In genomic region chr19:35945121-35945792, GRCh38 we compare ENCODE assay signal across 18 cellular contexts. TPM values are rescaled to one million over a fixed set of nuclear protein-coding genes. Genes with fewer than 3 reads are reported as not detected.
"Had no signal": no experiment of that assay in that cellular context is flagged by ENCODE, and none has a peak within 500 bp of the region (broad histone marks: within the 10 kb centered on the region; RNA-seq: fewer than 3 reads in every experiment).

No MANE protein-coding gene starts in this region.

- H3K4me3 ChIP-seq: adrenal gland, esophagus muscularis mucosa, uterus had no signal

- H3K4me1 ChIP-seq: adrenal gland, uterus had no signal

- H3K27ac Mint-ChIP-seq: activated naive CD4-positive, alpha-beta T cell treated with anti-CD3 and anti-CD28 coated beads for 36 hours; activated T-helper 1 cell treated with anti-CD3 and anti-CD28 coated beads, Interleukin-12 subunit alpha, Interleukin-12 subunit beta, Interleukin-2, Interleukin-4 antibody, amounts not matched to agents 30 ng/mL and 10 ng/mL and 1 ng/mL, durations not matched to agents 14 hours and 24 hours and 36 hours; memory B cell; WTC11 had no signal

- H3K9ac ChIP-seq: parathyroid adenoma had no signal

- H3K79me2 ChIP-seq: parathyroid adenoma had no signal

- DNase-seq: activated CD4-positive, alpha-beta T cell treated with anti-CD3 and anti-CD28 coated beads for 48 hours; activated CD8-positive, alpha-beta memory T cell treated with anti-CD3 and anti-CD28 coated beads, Interleukin-2, amount 50 U/mL, for 48 hours; activated naive CD4-positive, alpha-beta T cell treated with anti-CD3 and anti-CD28 coated beads for 36 hours; adrenal gland; hypothalamus; left ventricle myocardium superior; stimulated activated CD4-positive, alpha-beta T cell treated with anti-CD3 and anti-CD28 coated beads, Interleukin-12 subunit alpha, Interleukin-12 subunit beta, amount 100 ng/mL, for 4 hours; stimulated activated CD4-positive, alpha-beta T cell treated with anti-CD3 and anti-CD28 coated beads, Interleukin-2, amount 100 ng/mL, for 24 hours; uterus had no signal

- H3K36me3 ChIP-seq: uterus had no signal

- H2AFZ ChIP-seq: parathyroid adenoma had no signal

- H3K9me3 ChIP-seq: adrenal gland, esophagus muscularis mucosa, uterus had no signal

- H3K4me1 Mint-ChIP-seq: memory B cell had no signal

- ATAC-seq: left ventricle myocardium superior, WTC11 had no signal

- H3K4me3 Mint-ChIP-seq: activated naive CD4-positive, alpha-beta T cell treated with anti-CD3 and anti-CD28 coated beads for 36 hours; activated T-helper 1 cell treated with anti-CD3 and anti-CD28 coated beads, Interleukin-12 subunit alpha, Interleukin-12 subunit beta, Interleukin-2, Interleukin-4 antibody, amounts not matched to agents 30 ng/mL and 10 ng/mL and 1 ng/mL, durations not matched to agents 14 hours and 24 hours and 36 hours; memory B cell; WTC11 had no signal

- H3K9me3 Mint-ChIP-seq: activated naive CD4-positive, alpha-beta T cell treated with anti-CD3 and anti-CD28 coated beads for 36 hours; activated T-helper 1 cell treated with anti-CD3 and anti-CD28 coated beads, Interleukin-12 subunit alpha, Interleukin-12 subunit beta, Interleukin-2, Interleukin-4 antibody, amounts not matched to agents 30 ng/mL and 10 ng/mL and 1 ng/mL, durations not matched to agents 14 hours and 24 hours and 36 hours; memory B cell; WTC11 had no signal

- H3K27ac ChIP-seq: adrenal gland, esophagus muscularis mucosa, parathyroid adenoma, uterus had no signal

- H3K27me3 ChIP-seq: adrenal gland, esophagus muscularis mucosa, uterus had no signal

RNA-seq across cellular contexts. Expression of gene TYROBP, which starts 37.2 kb away (rescaled TPM):
- total RNA-seq: activated naive CD4-positive, alpha-beta T cell treated with anti-CD3 and anti-CD28 coated beads for 36 hours; activated T-helper 1 cell treated with anti-CD3 and anti-CD28 coated beads, Interleukin-12 subunit alpha, Interleukin-12 subunit beta, Interleukin-2, Interleukin-4 antibody, amounts not matched to agents 30 ng/mL and 10 ng/mL and 1 ng/mL, durations not matched to agents 14 hours and 24 hours and 36 hours; glomerular endothelial cell; kidney epithelial cell; T-helper 2 cell treated with Interferon-gamma antibody and Interleukin-4, amounts not matched to agents 100 ng/mL and 5 ng/mL, for 36 hours had no signal
- polyA plus RNA-seq: neural cell had no signal

RNA-seq across cellular contexts. Expression of gene HCST, which starts 42.9 kb away (rescaled TPM):
- total RNA-seq: glomerular endothelial cell, kidney epithelial cell had no signal
- polyA plus RNA-seq: neural cell had no signal
